ENCODE assay signal across 8 cellular contexts in the genomic region with DNA sequence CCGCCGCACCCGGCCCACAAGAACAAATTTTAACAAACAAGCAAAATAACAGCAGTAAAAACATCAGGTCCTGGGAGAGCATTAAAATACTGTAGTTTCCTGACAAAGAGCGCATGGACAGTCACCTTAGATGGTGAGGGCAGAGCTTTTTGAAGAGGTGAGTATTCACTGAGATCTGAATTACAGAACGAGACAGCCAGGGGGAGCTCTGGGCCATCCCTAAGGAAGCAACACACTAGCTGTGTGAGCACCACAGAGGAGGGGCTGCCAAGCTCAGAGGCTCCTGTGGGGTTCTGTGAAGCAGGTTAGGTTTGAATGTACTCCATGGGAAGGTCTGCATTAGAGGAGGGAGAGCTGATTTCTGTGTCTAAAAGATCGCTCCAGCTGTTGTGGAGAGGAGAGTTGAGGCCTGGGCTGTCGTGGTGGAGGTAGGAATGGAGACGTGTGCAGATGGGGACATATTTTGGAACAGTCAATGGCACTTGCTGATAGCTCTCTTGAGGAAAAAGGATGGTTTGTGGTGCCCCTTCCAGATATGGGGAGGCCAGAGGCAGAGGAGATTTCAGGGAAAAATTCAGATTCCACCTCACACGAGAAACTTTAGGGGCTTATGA.
DNase-seq lines count a peak whose midpoint lies in the region; ATAC-seq and TF ChIP-seq lines count a peak whose summit lies in the region.

No MANE protein-coding gene starts in this region.

- TF ChIP-seq CTCF in right atrium auricular region (IDR thresholded peaks at IDR 0.05), result peak; percentile 28 to 65

- H3K36me3 ChIP-seq in SJCRH30 (peaks cover 7% of the 10 kb centered on the region), right atrium auricular region (peaks cover 49% of the 10 kb centered on the region)

- H3K9me3 ChIP-seq in SJCRH30 (replicated peaks) (no peaks in the 10 kb centered on the region), right atrium auricular region (no peaks in the 10 kb centered on the region)

- peaks cover 10% of the 10 kb centered on the region for H3K36me3 Mint-ChIP-seq in activated naive CD8-positive, alpha-beta T cell treated with anti-CD3 and anti-CD28 coated beads, Interleukin-2, amount 10 ng/mL, durations not matched to agents 7 days and 5 days

- no peaks in the 10 kb centered on the region for H3K9me3 Mint-ChIP-seq in activated naive CD8-positive, alpha-beta T cell treated with anti-CD3 and anti-CD28 coated beads, Interleukin-2, amount 10 ng/mL, durations not matched to agents 7 days and 5 days

- peak; percentile 92 for ATAC-seq in activated naive CD8-positive, alpha-beta T cell treated with anti-CD3 and anti-CD28 coated beads, Interleukin-2, amount 10 ng/mL, durations not matched to agents 7 days and 5 days (ENCODE audit: low read depth)
- ATAC-seq in HG03139 (IDR thresholded peaks at IDR 0.05; ENCODE audit: unreplicated experiment) (no peak), HG02870 (IDR thresholded peaks at IDR 0.05; ENCODE audit: unreplicated experiment) (no peak)

- peaks cover 3% of the 10 kb centered on the region for H3K4me1 Mint-ChIP-seq in activated naive CD8-positive, alpha-beta T cell treated with anti-CD3 and anti-CD28 coated beads, Interleukin-2, amount 10 ng/mL, durations not matched to agents 7 days and 5 days

- DNase-seq in EL (peak; percentile 51), LHCN-M2 (ENCODE audit: low read depth) (peak; percentile 31), SJCRH30 (peak; percentile 56 to 67), right atrium auricular region (ENCODE audit: low spot score) (no peak), skeletal muscle cell (ENCODE audit: low read depth) (peak; percentile 7)
- DNase-seq in activated naive CD8-positive, alpha-beta T cell treated with anti-CD3 and anti-CD28 coated beads, Interleukin-2, amount 10 ng/mL, durations not matched to agents 7 days and 5 days, result peak; percentile 48

- no peak overlapping the region for H3K4me3 Mint-ChIP-seq in activated naive CD8-positive, alpha-beta T cell treated with anti-CD3 and anti-CD28 coated beads, Interleukin-2, amount 10 ng/mL, durations not matched to agents 7 days and 5 days

- H3K4me3 ChIP-seq in SJCRH30 (no peak overlapping the region), right atrium auricular region (no peak overlapping the region), skeletal muscle cell (ENCODE audit: low read depth, low read length) (no peak overlapping the region)

- H3K27me3 ChIP-seq in SJCRH30, result no peaks in the 10 kb centered on the region
- H3K27me3 ChIP-seq in right atrium auricular region, result no peaks in the 10 kb centered on the region

- POLR2A ChIA-PET in activated naive CD8-positive, alpha-beta T cell treated with anti-CD3 and anti-CD28 coated beads, Interleukin-2, amount 10 ng/mL, durations not matched to agents 7 days and 5 days (lab: Charles Lee), result interaction anchor here (0.6 kb wide), 1 partner anchor 189 kb away, joined by 3 read pairs; no protein-coding TSS in a partner anchor

- no peaks in the 10 kb centered on the region for H3K27me3 Mint-ChIP-seq in activated naive CD8-positive, alpha-beta T cell treated with anti-CD3 and anti-CD28 coated beads, Interleukin-2, amount 10 ng/mL, durations not matched to agents 7 days and 5 days

- no peaks in the 10 kb centered on the region for H3K4me1 ChIP-seq in SJCRH30
- no peaks in the 10 kb centered on the region for H3K4me1 ChIP-seq in right atrium auricular region

- H3K27ac ChIP-seq in SJCRH30 (no peak overlapping the region), right atrium auricular region (no peak overlapping the region)

- H3K27ac Mint-ChIP-seq in activated naive CD8-positive, alpha-beta T cell treated with anti-CD3 and anti-CD28 coated beads, Interleukin-2, amount 10 ng/mL, durations not matched to agents 7 days and 5 days, result no peak overlapping the region
